ENCODE assay signal across 12 cellular contexts in genomic region chr1:226871636-226872327, GRCh38. TPM values are rescaled to one million over a fixed set of nuclear protein-coding genes. Genes with fewer than 3 reads are reported as not detected.
DNase-seq lines count a peak whose midpoint lies in the region; ATAC-seq lines count a peak whose summit lies in the region.
"Had no signal": no experiment of that assay in that cellular context is flagged by ENCODE, and none has a peak within 500 bp of the region (broad histone marks: within the 10 kb centered on the region; RNA-seq: fewer than 3 reads in every experiment).

No MANE protein-coding gene starts in this region.

- no peak overlapping the region for H4K8ac ChIP-seq in trophoblast cell (ENCODE audit: low read depth, low read length)

- H3K18ac ChIP-seq in trophoblast cell (ENCODE audit: low read length), result no peak overlapping the region

- no peak for DNase-seq in naive thymus-derived CD8-positive, alpha-beta T cell
- no peak for DNase-seq in stimulated activated CD4-positive, alpha-beta T cell treated with anti-CD3 and anti-CD28 coated beads, Interleukin-1b, Interleukin-23, amount 100 ng/mL, for 48 hours
- no peak for DNase-seq in trophoblast cell
- no peak for DNase-seq in NCI-H748 treated with DMSO at 0.1 percent for 48 hours (lab: John Stamatoyannopoulos, UW)
- DNase-seq in T1000 (lab: John Stamatoyannopoulos, UW), result no peak
- DNase-seq: activated CD4-positive, alpha-beta T cell treated with anti-CD3 and anti-CD28 coated beads for 48 hours; foreskin keratinocyte; NCI-H1694 treated with DMSO at 0.1 percent for 48 hours; stimulated activated CD4-positive, alpha-beta T cell treated with anti-CD3 and anti-CD28 coated beads, Interleukin-2, amount 100 ng/mL, for 48 hours had no signal

- H3K79me1 ChIP-seq in trophoblast cell (ENCODE audit: low read length), result peaks cover 3% of the 10 kb centered on the region

- H3K4ac ChIP-seq in trophoblast cell (ENCODE audit: low read depth, low read length), result no peak overlapping the region

- no peak overlapping the region for H2AK5ac ChIP-seq in trophoblast cell (ENCODE audit: low read length)

- POLR2A ChIA-PET in naive thymus-derived CD8-positive, alpha-beta T cell (lab: Charles Lee), result interaction anchor here (0.9 to 1.1 kb wide), 3 partner anchors 9 to 25 kb away, joined by 3 read pairs; no protein-coding TSS in a partner anchor

- no peak overlapping the region for H2BK5ac ChIP-seq in trophoblast cell (ENCODE audit: low read depth, low read length, poor library complexity)

- H3K27ac Mint-ChIP-seq in naive thymus-derived CD8-positive, alpha-beta T cell, result peak overlapping the region in 1 of 10 donors; percentile 20

- H3K4me3 ChIP-seq in BLaER1 (peak overlapping the region; percentile 83; the same call in 1 of the 2 replicates), HUES64 (ENCODE audit: low read length) (peak overlapping the region; percentile 77), duodenal mucosa (ENCODE audit: low read depth in 1 of 2, low read length in 2 of 2) (peak overlapping the region; percentile 71 to 76), trophoblast cell (ENCODE audit: low read depth, low read length) (no peak overlapping the region)

- H3K27me3 Mint-ChIP-seq in naive thymus-derived CD8-positive, alpha-beta T cell, result peaks cover 0 to 7% (median 3%) of the 10 kb centered on the region in 5 donors

- H3K27ac ChIP-seq in BLaER1 (no peak overlapping the region), HUES64 (ENCODE audit: low read depth, low read length) (no peak overlapping the region), duodenal mucosa (ENCODE audit: low read depth, low read length) (no peak overlapping the region), trophoblast cell (ENCODE audit: low read depth, low read length) (no peak overlapping the region)

- H3K79me2 ChIP-seq in trophoblast cell (ENCODE audit: control insufficient read depth, insufficient read depth, low read length, poor library complexity), result no peaks in the 10 kb centered on the region

- no peak overlapping the region for H3K9ac ChIP-seq in BLaER1
- H3K9ac ChIP-seq in HUES64 (ENCODE audit: low read depth, low read length), result no peak overlapping the region
- H3K9ac ChIP-seq in duodenal mucosa (ENCODE audit: low read depth in 1 of 2, low read length in 2 of 2), result no peak overlapping the region
- no peak overlapping the region for H3K9ac ChIP-seq in trophoblast cell (ENCODE audit: low read length)

- no peak overlapping the region for H3K14ac ChIP-seq in trophoblast cell (ENCODE audit: low read length)

- H4K12ac ChIP-seq in trophoblast cell (ENCODE audit: low read depth, low read length), result no peak overlapping the region

- no peak for ATAC-seq in naive thymus-derived CD8-positive, alpha-beta T cell

- H3K4me1 ChIP-seq in BLaER1 (peaks cover 40% of the 10 kb centered on the region), HUES64 (ENCODE audit: insufficient read depth, low read length) (peaks cover 31% of the 10 kb centered on the region), duodenal mucosa (ENCODE audit: control insufficient read depth in 1 of 2, insufficient read depth in 2 of 2, low read length in 2 of 2) (peaks cover 16 to 28% of the 10 kb centered on the region in 2 donors), trophoblast cell (ENCODE audit: control insufficient read depth in 1 of 2, insufficient read depth in 2 of 2, low read length in 2 of 2) (peaks cover 16 to 17% of the 10 kb centered on the region in 2 experiments)

- H2AFZ ChIP-seq in trophoblast cell (ENCODE audit: insufficient read depth, low read length, poor library complexity), result no peak overlapping the region

- no peak overlapping the region for H2BK120ac ChIP-seq in trophoblast cell (ENCODE audit: insufficient read depth, low read length, poor library complexity)

- peak overlapping the region; percentile 76 to 87 (median 82) for H3K4me3 Mint-ChIP-seq in naive thymus-derived CD8-positive, alpha-beta T cell

- H3K23ac ChIP-seq in trophoblast cell (ENCODE audit: low read length), result no peak overlapping the region

- no peaks in the 10 kb centered on the region for H3K36me3 Mint-ChIP-seq in naive thymus-derived CD8-positive, alpha-beta T cell

- H3K9me3 ChIP-seq in BLaER1, result no peaks in the 10 kb centered on the region; the same call in 1 of the 2 replicates
- H3K9me3 ChIP-seq in HUES64 (ENCODE audit: insufficient read depth, low read depth, low read length), result no peaks in the 10 kb centered on the region
- no peaks in the 10 kb centered on the region for H3K9me3 ChIP-seq in duodenal mucosa (ENCODE audit: control insufficient read depth in 1 of 2, low read length in 2 of 2)
- no peaks in the 10 kb centered on the region for H3K9me3 ChIP-seq in trophoblast cell (ENCODE audit: insufficient read depth, low read depth, low read length)

- H2BK12ac ChIP-seq in trophoblast cell (ENCODE audit: low read length), result no peak overlapping the region

- H3K9me3 Mint-ChIP-seq in naive thymus-derived CD8-positive, alpha-beta T cell, result no peaks in the 10 kb centered on the region

- WGBS in HUES64, result 87% methylated on average over 13 of the region's 14 CpGs
- no CpG with 5 or more reads among the region's 14 CpGs for WGBS in trophoblast cell (ENCODE audit: extremely low coverage, insufficient coverage, insufficient read length)

- peaks cover 5 to 19% (median 13%) of the 10 kb centered on the region in 4 donors for H3K4me1 Mint-ChIP-seq in naive thymus-derived CD8-positive, alpha-beta T cell

- H3K4me2 ChIP-seq in BLaER1, result peak overlapping the region; percentile 99
- no peak overlapping the region for H3K4me2 ChIP-seq in trophoblast cell (ENCODE audit: low read length)

- no peak overlapping the region for H4K91ac ChIP-seq in trophoblast cell (ENCODE audit: low read depth, low read length)

- H3K36me3 ChIP-seq in BLaER1, result no peaks in the 10 kb centered on the region
- peaks cover 6% of the 10 kb centered on the region for H3K36me3 ChIP-seq in HUES64 (ENCODE audit: insufficient read depth, low read length)
- peaks cover 1 to 3% of the 10 kb centered on the region in 2 donors for H3K36me3 ChIP-seq in duodenal mucosa (ENCODE audit: control insufficient read depth in 1 of 2, insufficient read depth in 2 of 2, low read length in 2 of 2)
- H3K36me3 ChIP-seq in trophoblast cell (ENCODE audit: control insufficient read depth in 1 of 2, insufficient read depth in 2 of 2, low read length in 2 of 2), result no peaks in the 10 kb centered on the region

- H3K27me3 ChIP-seq in BLaER1 (peaks cover 38% of the 10 kb centered on the region), HUES64 (ENCODE audit: insufficient read depth, low read length) (peaks cover 24% of the 10 kb centered on the region), duodenal mucosa (ENCODE audit: control insufficient read depth in 1 of 2, insufficient read depth in 2 of 2, low read length in 2 of 2) (no peaks in the 10 kb centered on the region), trophoblast cell (ENCODE audit: insufficient read depth, low read length) (no peaks in the 10 kb centered on the region)
- H3K27me3 ChIP-seq: foreskin keratinocyte had no signal

- no peaks in the 10 kb centered on the region for H4K20me1 ChIP-seq in BLaER1

RNA-seq across cellular contexts. Expression of gene PSEN2, which starts 1.4 kb away (rescaled TPM):
- 15.4 TPM for polyA plus RNA-seq in HUES64 (2013, experiment 1 of 2)
- polyA plus RNA-seq in HUES64 (2013, experiment 2 of 2), result 15.7 TPM
- 1 to 10 TPM; 3.7 to 3.9 TPM for total RNA-seq in naive thymus-derived CD8-positive, alpha-beta T cell
- polyA plus RNA-seq in naive thymus-derived CD8-positive, alpha-beta T cell, result 1 to 10 TPM; 1.5 to 3.8 (median 2.5) TPM
- 3.5 and 3.6 TPM in 2 replicates for polyA plus RNA-seq in trophoblast cell (2013)
